ENCODE assay signal across 19 cellular contexts in genomic region chr11:11379661-11380060, GRCh38. TPM values are rescaled to one million over a fixed set of nuclear protein-coding genes. Genes with fewer than 3 reads are reported as not detected.
"Had no signal": no experiment of that assay in that cellular context is flagged by ENCODE, and none has a peak within 500 bp of the region (broad histone marks: within the 10 kb centered on the region; RNA-seq: fewer than 3 reads in every experiment).

No MANE protein-coding gene starts in this region.

- H3K27ac ChIP-seq: coronary artery, esophagus muscularis mucosa, foreskin keratinocyte, gastroesophageal sphincter, heart left ventricle, hepatocyte, left lung, lower lobe of right lung had no signal

- DNase-seq: effector CD4-positive, alpha-beta T cell; effector memory CD4-positive, alpha-beta T cell; foreskin keratinocyte; heart left ventricle; hypothalamus; immature natural killer cell; left cardiac atrium; left lung; left ventricle myocardium superior; lower lobe of right lung; mesenchymal stem cell; mucosa of descending colon; naive B cell had no signal

- H3K4me1 Mint-ChIP-seq: immature natural killer cell, mesothelial cell of epicardium, naive B cell had no signal

- H3K27ac Mint-ChIP-seq: immature natural killer cell, mesothelial cell of epicardium had no signal

- H3K4me3 Mint-ChIP-seq: immature natural killer cell, mesothelial cell of epicardium, naive B cell had no signal

- H3K27me3 ChIP-seq: esophagus muscularis mucosa, foreskin keratinocyte, gastroesophageal sphincter, heart left ventricle, hepatocyte, left lung had no signal

- H3K9me3 ChIP-seq: esophagus muscularis mucosa, gastroesophageal sphincter, heart left ventricle, left lung, lower lobe of right lung, mucosa of descending colon had no signal

- H3K36me3 Mint-ChIP-seq: immature natural killer cell, mesothelial cell of epicardium, naive B cell had no signal

- H3K9me3 Mint-ChIP-seq: immature natural killer cell had no signal

- H3K4me3 ChIP-seq: coronary artery, esophagus muscularis mucosa, gastroesophageal sphincter, heart left ventricle, hepatocyte, left lung, lower lobe of right lung, mucosa of descending colon had no signal

RNA-seq across cellular contexts. Expression of gene CSNK2A3, which starts 26.6 kb away (rescaled TPM):
- total RNA-seq: endothelial cell of umbilical vein had no signal
